In the genomic region with DNA sequence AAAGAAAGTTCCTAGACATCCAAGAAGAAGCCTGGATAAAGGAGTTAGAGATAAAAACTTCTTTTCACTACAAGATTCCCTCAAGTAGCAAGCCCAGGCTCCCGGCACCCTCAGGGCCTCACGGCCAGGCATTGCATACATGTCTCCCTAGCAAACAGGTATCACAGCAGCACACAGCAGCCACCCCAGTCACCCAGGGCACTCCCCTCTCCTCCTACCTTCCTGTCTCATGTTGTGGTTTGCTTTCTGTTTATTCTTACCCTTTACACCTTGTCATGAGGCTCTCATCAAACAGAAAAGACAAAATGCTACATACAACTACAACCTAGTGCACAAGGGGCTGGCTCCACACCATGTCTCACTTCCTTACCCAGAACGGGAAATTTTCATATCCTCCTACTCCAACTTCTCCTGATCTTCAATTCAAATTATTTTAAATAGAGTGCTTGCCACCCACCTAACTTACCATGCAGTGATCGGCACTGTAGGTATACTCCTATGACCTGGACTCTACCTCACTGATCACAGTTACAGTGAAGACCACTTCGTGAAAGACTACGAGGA, we compare ENCODE assay signal across 9 cellular contexts.
A peak's percentile ranks its signal among the peaks of the same experiment; 100 is the strongest.
DNase-seq lines count a peak whose midpoint lies in the region; ATAC-seq lines count a peak whose summit lies in the region.
"Had no signal": no experiment of that assay in that cellular context is flagged by ENCODE, and none has a peak within 500 bp of the region (broad histone marks: within the 10 kb centered on the region; RNA-seq: fewer than 3 reads in every experiment).

No MANE protein-coding gene starts in this region.

- peak; percentile 20 for DNase-seq in stimulated activated CD8-positive, alpha-beta memory T cell treated with anti-CD3 and anti-CD28 coated beads, Interleukin-15, amount 100 ng/mL, for 1 hour (ENCODE audit: low read depth)
- no peak for DNase-seq in stimulated activated CD8-positive, alpha-beta memory T cell treated with anti-CD3 and anti-CD28 coated beads, Interleukin-4, amount 100 ng/mL, for 48 hours
- peak; percentile 54 for DNase-seq in activated T-cell treated with anti-CD3 and anti-CD28 coated beads, Interleukin-2, amount 50 U/mL, for 24 hours
- DNase-seq in effector memory CD8-positive, alpha-beta T cell: peak; percentile 22 to 38 (median 31)
- peak in 1 of 2 donors; percentile 35 for DNase-seq in stimulated activated naive CD8-positive, alpha-beta T cell treated with anti-CD3 and anti-CD28 coated beads, Interleukin-15, amount 100 ng/mL, for 72 hours
- DNase-seq in T1000 (lab: John Stamatoyannopoulos, UW) (no peak), NCI-H1436 treated with DMSO at 0.1 percent for 48 hours (lab: John Stamatoyannopoulos, UW) (no peak)

- H3K27ac Mint-ChIP-seq in activated T-cell treated with anti-CD3 and anti-CD28 coated beads, Interleukin-2, amount 50 U/mL, for 24 hours: peak overlapping the region; percentile 87
- H3K27ac Mint-ChIP-seq in effector memory CD8-positive, alpha-beta T cell: peak overlapping the region; percentile 59 to 62
- H3K27ac Mint-ChIP-seq in stimulated activated naive CD8-positive, alpha-beta T cell treated with anti-CD3 and anti-CD28 coated beads, Interleukin-15, amount 100 ng/mL, for 72 hours: peak overlapping the region; percentile 61 to 70

- H3K27me3 Mint-ChIP-seq in activated T-cell treated with anti-CD3 and anti-CD28 coated beads, Interleukin-2, amount 50 U/mL, for 24 hours: no peaks in the 10 kb centered on the region
- H3K27me3 Mint-ChIP-seq in effector memory CD8-positive, alpha-beta T cell: no peaks in the 10 kb centered on the region
- no peaks in the 10 kb centered on the region for H3K27me3 Mint-ChIP-seq in stimulated activated naive CD8-positive, alpha-beta T cell treated with anti-CD3 and anti-CD28 coated beads, Interleukin-15, amount 100 ng/mL, for 72 hours

- no peaks in the 10 kb centered on the region for H3K9me3 Mint-ChIP-seq in activated T-cell treated with anti-CD3 and anti-CD28 coated beads, Interleukin-2, amount 50 U/mL, for 24 hours
- H3K9me3 Mint-ChIP-seq in effector memory CD8-positive, alpha-beta T cell: no peaks in the 10 kb centered on the region
- H3K9me3 Mint-ChIP-seq in stimulated activated naive CD8-positive, alpha-beta T cell treated with anti-CD3 and anti-CD28 coated beads, Interleukin-15, amount 100 ng/mL, for 72 hours: no peaks in the 10 kb centered on the region

- peak; percentile 99 for ATAC-seq in effector memory CD8-positive, alpha-beta T cell (replicated peaks)
- peak; percentile 79 for ATAC-seq in stimulated activated naive CD8-positive, alpha-beta T cell treated with anti-CD3 and anti-CD28 coated beads, Interleukin-15, amount 100 ng/mL, for 72 hours
- ATAC-seq in GM18517 (IDR thresholded peaks at IDR 0.05; ENCODE audit: unreplicated experiment): no peak
- ATAC-seq: K562 had no signal

- H3K4me3 Mint-ChIP-seq in activated T-cell treated with anti-CD3 and anti-CD28 coated beads, Interleukin-2, amount 50 U/mL, for 24 hours: no peak overlapping the region
- peak overlapping the region; percentile 17 to 61 for H3K4me3 Mint-ChIP-seq in effector memory CD8-positive, alpha-beta T cell
- peak overlapping the region; percentile 17 to 61 for H3K4me3 Mint-ChIP-seq in stimulated activated naive CD8-positive, alpha-beta T cell treated with anti-CD3 and anti-CD28 coated beads, Interleukin-15, amount 100 ng/mL, for 72 hours

- peaks cover 86% of the 10 kb centered on the region for H3K4me1 Mint-ChIP-seq in activated T-cell treated with anti-CD3 and anti-CD28 coated beads, Interleukin-2, amount 50 U/mL, for 24 hours (ENCODE audit: low read depth)
- H3K4me1 Mint-ChIP-seq in effector memory CD8-positive, alpha-beta T cell (ENCODE audit: low read depth in 2 of 2): peaks cover 36 to 48% of the 10 kb centered on the region in 2 donors
- H3K4me1 Mint-ChIP-seq in stimulated activated naive CD8-positive, alpha-beta T cell treated with anti-CD3 and anti-CD28 coated beads, Interleukin-15, amount 100 ng/mL, for 72 hours: peaks cover 82% of the 10 kb centered on the region

- H3K36me3 Mint-ChIP-seq in activated T-cell treated with anti-CD3 and anti-CD28 coated beads, Interleukin-2, amount 50 U/mL, for 24 hours (ENCODE audit: low read depth): peaks cover 95% of the 10 kb centered on the region
- peaks cover 63% of the 10 kb centered on the region for H3K36me3 Mint-ChIP-seq in effector memory CD8-positive, alpha-beta T cell (ENCODE audit: insufficient read depth)

Comparison
In these comparisons a context has a peak if more than half of its experiments do, and no peak if none do; other contexts are left out.
1. DNase-seq: peak in stimulated activated CD8-positive, alpha-beta memory T cell treated with anti-CD3 and anti-CD28 coated beads, Interleukin-15, amount 100 ng/mL, for 1 hour (single experiment), activated T-cell treated with anti-CD3 and anti-CD28 coated beads, Interleukin-2, amount 50 U/mL, for 24 hours (single experiment) and effector memory CD8-positive, alpha-beta T cell (3 of 3); none in stimulated activated CD8-positive, alpha-beta memory T cell treated with anti-CD3 and anti-CD28 coated beads, Interleukin-4, amount 100 ng/mL, for 48 hours (single experiment), T1000 (single experiment) and NCI-H1436 treated with DMSO at 0.1 percent for 48 hours (single experiment).
2. Peak in every context shown above with its lines, with median percentiles within 50 percentile points of each other: H3K27ac Mint-ChIP-seq.